In the genomic region with DNA sequence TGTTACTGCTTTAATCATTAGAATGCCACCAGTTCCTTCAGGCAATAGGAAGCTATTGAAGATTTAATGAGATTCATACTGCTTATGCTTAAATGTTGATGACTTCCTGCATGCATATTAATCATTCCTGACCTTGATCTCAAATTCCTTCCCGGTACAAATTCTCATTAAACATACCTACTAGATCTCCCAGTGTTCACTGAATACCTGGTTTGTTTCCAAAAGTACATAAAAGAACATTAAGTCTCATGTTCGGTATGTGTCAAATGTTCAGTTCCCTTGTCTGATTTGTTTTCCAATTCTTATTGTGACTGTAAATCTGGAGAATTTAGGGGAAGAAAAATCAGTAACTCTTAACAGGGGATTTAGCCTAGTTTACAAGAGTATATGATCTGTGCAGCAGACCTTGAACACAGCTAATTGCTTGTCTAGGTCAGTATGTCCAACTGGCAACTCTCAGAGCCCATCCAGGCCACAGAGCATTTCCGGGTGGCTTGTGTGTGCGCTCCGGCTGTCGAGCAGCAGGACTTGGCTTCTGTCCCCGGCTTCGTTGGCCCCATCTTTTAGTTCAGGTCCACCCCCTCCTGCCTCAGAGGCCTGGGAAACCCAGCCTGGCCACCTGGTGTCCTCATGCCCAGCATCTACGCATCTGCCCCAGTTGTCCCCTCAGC, we compare ENCODE assay signal across 1 cellular context.
TF ChIP-seq lines count a peak whose summit lies in the region.

No MANE protein-coding gene starts in this region.

TF ChIP-seq in GM23338, 12 proteins besides CTCF, POLR2A, EP300 and RAD21 (continued from another document):
- TF ChIP-seq, protein P1, sequence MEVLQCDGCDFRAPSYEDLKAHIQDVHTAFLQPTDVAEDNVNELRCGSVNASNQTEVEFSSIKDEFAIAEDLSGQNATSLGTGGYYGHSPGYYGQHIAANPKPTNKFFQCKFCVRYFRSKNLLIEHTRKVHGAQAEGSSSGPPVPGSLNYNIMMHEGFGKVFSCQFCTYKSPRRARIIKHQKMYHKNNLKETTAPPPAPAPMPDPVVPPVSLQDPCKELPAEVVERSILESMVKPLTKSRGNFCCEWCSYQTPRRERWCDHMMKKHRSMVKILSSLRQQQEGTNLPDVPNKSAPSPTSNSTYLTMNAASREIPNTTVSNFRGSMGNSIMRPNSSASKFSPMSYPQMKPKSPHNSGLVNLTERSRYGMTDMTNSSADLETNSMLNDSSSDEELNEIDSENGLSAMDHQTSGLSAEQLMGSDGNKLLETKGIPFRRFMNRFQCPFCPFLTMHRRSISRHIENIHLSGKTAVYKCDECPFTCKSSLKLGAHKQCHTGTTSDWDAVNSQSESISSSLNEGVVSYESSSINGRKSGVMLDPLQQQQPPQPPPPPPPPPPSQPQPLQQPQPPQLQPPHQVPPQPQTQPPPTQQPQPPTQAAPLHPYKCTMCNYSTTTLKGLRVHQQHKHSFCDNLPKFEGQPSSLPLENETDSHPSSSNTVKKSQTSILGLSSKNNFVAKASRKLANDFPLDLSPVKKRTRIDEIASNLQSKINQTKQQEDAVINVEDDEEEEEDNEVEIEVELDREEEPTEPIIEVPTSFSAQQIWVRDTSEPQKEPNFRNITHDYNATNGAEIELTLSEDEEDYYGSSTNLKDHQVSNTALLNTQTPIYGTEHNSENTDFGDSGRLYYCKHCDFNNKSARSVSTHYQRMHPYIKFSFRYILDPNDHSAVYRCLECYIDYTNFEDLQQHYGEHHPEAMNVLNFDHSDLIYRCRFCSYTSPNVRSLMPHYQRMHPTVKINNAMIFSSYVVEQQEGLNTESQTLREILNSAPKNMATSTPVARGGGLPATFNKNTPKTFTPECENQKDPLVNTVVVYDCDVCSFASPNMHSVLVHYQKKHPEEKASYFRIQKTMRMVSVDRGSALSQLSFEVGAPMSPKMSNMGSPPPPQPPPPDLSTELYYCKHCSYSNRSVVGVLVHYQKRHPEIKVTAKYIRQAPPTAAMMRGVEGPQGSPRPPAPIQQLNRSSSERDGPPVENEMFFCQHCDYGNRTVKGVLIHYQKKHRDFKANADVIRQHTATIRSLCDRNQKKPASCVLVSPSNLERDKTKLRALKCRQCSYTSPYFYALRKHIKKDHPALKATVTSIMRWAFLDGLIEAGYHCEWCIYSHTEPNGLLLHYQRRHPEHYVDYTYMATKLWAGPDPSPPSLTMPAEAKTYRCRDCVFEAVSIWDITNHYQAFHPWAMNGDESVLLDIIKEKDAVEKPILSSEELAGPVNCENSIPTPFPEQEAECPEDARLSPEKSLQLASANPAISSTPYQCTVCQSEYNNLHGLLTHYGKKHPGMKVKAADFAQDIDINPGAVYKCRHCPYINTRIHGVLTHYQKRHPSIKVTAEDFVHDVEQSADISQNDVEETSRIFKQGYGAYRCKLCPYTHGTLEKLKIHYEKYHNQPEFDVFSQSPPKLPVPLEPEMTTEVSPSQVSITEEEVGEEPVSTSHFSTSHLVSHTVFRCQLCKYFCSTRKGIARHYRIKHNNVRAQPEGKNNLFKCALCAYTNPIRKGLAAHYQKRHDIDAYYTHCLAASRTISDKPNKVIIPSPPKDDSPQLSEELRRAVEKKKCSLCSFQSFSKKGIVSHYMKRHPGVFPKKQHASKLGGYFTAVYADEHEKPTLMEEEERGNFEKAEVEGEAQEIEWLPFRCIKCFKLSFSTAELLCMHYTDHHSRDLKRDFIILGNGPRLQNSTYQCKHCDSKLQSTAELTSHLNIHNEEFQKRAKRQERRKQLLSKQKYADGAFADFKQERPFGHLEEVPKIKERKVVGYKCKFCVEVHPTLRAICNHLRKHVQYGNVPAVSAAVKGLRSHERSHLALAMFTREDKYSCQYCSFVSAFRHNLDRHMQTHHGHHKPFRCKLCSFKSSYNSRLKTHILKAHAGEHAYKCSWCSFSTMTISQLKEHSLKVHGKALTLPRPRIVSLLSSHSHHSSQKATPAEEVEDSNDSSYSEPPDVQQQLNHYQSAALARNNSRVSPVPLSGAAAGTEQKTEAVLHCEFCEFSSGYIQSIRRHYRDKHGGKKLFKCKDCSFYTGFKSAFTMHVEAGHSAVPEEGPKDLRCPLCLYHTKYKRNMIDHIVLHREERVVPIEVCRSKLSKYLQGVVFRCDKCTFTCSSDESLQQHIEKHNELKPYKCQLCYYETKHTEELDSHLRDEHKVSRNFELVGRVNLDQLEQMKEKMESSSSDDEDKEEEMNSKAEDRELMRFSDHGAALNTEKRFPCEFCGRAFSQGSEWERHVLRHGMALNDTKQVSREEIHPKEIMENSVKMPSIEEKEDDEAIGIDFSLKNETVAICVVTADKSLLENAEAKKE (CRISPR knock-in tag; IDR thresholded peaks at IDR 0.05) = no peak
- no peak for TF ChIP-seq POLR2AphosphoS5 (IDR thresholded peaks at IDR 0.05; ENCODE audit: low read depth)
- TF ChIP-seq NANOG (IDR thresholded peaks at IDR 0.05; ENCODE audit: borderline replicate concordance) = no peak
- TF ChIP-seq, protein P2, sequence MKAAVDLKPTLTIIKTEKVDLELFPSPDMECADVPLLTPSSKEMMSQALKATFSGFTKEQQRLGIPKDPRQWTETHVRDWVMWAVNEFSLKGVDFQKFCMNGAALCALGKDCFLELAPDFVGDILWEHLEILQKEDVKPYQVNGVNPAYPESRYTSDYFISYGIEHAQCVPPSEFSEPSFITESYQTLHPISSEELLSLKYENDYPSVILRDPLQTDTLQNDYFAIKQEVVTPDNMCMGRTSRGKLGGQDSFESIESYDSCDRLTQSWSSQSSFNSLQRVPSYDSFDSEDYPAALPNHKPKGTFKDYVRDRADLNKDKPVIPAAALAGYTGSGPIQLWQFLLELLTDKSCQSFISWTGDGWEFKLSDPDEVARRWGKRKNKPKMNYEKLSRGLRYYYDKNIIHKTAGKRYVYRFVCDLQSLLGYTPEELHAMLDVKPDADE (IDR thresholded peaks at IDR 0.05) = no peak
- TF ChIP-seq CREB1 (CRISPR knock-in tag; IDR thresholded peaks at IDR 0.05; ENCODE audit: low read depth) = no peak
- TF ChIP-seq ZNF114 (CRISPR knock-in tag; IDR thresholded peaks at IDR 0.05) = no peak
- no peak for TF ChIP-seq EZH2phosphoT487 (IDR thresholded peaks at IDR 0.05; ENCODE audit: unreplicated experiment)
- no peak for TF ChIP-seq ZNF331 (CRISPR knock-in tag; IDR thresholded peaks at IDR 0.05; ENCODE audit: low read depth)
- no peak for TF ChIP-seq EZH2 (IDR thresholded peaks at IDR 0.05; ENCODE audit: low read depth, unreplicated experiment)
- TF ChIP-seq, protein P3, sequence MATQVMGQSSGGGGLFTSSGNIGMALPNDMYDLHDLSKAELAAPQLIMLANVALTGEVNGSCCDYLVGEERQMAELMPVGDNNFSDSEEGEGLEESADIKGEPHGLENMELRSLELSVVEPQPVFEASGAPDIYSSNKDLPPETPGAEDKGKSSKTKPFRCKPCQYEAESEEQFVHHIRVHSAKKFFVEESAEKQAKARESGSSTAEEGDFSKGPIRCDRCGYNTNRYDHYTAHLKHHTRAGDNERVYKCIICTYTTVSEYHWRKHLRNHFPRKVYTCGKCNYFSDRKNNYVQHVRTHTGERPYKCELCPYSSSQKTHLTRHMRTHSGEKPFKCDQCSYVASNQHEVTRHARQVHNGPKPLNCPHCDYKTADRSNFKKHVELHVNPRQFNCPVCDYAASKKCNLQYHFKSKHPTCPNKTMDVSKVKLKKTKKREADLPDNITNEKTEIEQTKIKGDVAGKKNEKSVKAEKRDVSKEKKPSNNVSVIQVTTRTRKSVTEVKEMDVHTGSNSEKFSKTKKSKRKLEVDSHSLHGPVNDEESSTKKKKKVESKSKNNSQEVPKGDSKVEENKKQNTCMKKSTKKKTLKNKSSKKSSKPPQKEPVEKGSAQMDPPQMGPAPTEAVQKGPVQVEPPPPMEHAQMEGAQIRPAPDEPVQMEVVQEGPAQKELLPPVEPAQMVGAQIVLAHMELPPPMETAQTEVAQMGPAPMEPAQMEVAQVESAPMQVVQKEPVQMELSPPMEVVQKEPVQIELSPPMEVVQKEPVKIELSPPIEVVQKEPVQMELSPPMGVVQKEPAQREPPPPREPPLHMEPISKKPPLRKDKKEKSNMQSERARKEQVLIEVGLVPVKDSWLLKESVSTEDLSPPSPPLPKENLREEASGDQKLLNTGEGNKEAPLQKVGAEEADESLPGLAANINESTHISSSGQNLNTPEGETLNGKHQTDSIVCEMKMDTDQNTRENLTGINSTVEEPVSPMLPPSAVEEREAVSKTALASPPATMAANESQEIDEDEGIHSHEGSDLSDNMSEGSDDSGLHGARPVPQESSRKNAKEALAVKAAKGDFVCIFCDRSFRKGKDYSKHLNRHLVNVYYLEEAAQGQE (IDR thresholded peaks at IDR 0.05; ENCODE audit: unreplicated experiment) = no peak
TF ChIP-seq in GM23338: peak in this region for 0.
